Comparison of ENCODE assay signal across 26 cellular contexts in the genomic region with DNA sequence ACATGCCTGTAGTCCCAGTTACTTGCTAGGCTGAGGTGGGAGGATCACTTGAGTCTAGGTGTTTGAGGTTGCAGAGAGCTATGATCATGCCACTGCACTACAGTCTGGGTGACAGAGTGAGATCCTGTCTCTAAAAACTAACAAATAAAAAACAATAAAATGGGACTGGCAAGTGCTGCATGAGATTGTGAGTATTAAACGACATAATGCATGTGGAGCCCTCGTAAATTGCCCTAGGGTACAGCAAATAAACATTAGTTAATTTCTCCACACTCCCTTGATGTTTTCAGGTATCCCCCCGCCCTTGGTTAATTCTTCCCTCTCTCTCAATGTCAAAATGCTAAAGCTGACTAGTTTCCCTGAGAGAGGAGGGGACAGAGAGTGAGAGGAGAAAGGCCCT.
"Had no signal": no experiment of that assay in that cellular context is flagged by ENCODE, and none has a peak within 500 bp of the region (broad histone marks: within the 10 kb centered on the region; RNA-seq: fewer than 3 reads in every experiment).

No MANE protein-coding gene starts in this region.

- H3K4me3 Mint-ChIP-seq: immature natural killer cell; naive thymus-derived CD8-positive, alpha-beta T cell; nephron; neural crest cell; stimulated activated naive CD8-positive, alpha-beta T cell treated with anti-CD3 and anti-CD28 coated beads, Interleukin-15, Interleukin-2, amounts not matched to agents 100 ng/mL and 50 ng/mL, for 24 hours; type B pancreatic cell had no signal

- H3K4me1 ChIP-seq: uterus had no signal

- H3K27ac ChIP-seq: left lung, lower lobe of right lung, pancreas, right atrium auricular region, right lobe of liver, suprapubic skin, thoracic aorta, tibial nerve, uterus had no signal

- H3K9me3 Mint-ChIP-seq: immature natural killer cell; naive thymus-derived CD8-positive, alpha-beta T cell; nephron; neural crest cell; stimulated activated naive CD8-positive, alpha-beta T cell treated with anti-CD3 and anti-CD28 coated beads, Interleukin-15, Interleukin-2, amounts not matched to agents 100 ng/mL and 50 ng/mL, for 24 hours; type B pancreatic cell had no signal

- H3K36me3 ChIP-seq: left lung, lower lobe of right lung, pancreas, right atrium auricular region, right lobe of liver, suprapubic skin, thoracic aorta, tibial nerve, uterus had no signal

- H3K27me3 Mint-ChIP-seq: naive thymus-derived CD8-positive, alpha-beta T cell; stimulated activated naive CD8-positive, alpha-beta T cell treated with anti-CD3 and anti-CD28 coated beads, Interleukin-15, Interleukin-2, amounts not matched to agents 100 ng/mL and 50 ng/mL, for 24 hours; type B pancreatic cell had no signal

- H3K4me2 ChIP-seq: smooth muscle cell had no signal

- ATAC-seq: left colon; left lung; lower lobe of right lung; naive thymus-derived CD8-positive, alpha-beta T cell; pancreas; right lobe of liver had no signal

- DNase-seq: hypothalamus; immature natural killer cell; kidney; left colon; left lung; lower lobe of right lung; mammary epithelial cell; mesenchymal stem cell; naive thymus-derived CD8-positive, alpha-beta T cell; nucleus accumbens; pancreas; right lobe of liver; stimulated activated CD4-positive, alpha-beta T cell treated with anti-CD3 and anti-CD28 coated beads, Interleukin-15, amount 100 ng/mL, for 24 hours; stimulated activated CD4-positive, alpha-beta T cell treated with anti-CD3 and anti-CD28 coated beads, Interleukin-2, amount 100 ng/mL, for 24 hours; stimulated activated CD4-positive, alpha-beta T cell treated with anti-CD3 and anti-CD28 coated beads, Interleukin-4, amount 100 ng/mL, for 1 hour; stimulated activated naive CD4-positive, alpha-beta T cell; uterus had no signal

- H3K27me3 ChIP-seq: left lung, pancreas, right atrium auricular region, right lobe of liver, suprapubic skin, tibial nerve, uterus had no signal

- H3K27ac Mint-ChIP-seq: nephron; stimulated activated naive CD8-positive, alpha-beta T cell treated with anti-CD3 and anti-CD28 coated beads, Interleukin-15, Interleukin-2, amounts not matched to agents 100 ng/mL and 50 ng/mL, for 24 hours; type B pancreatic cell had no signal

- H3K4me1 Mint-ChIP-seq: nephron had no signal

- H3K4me3 ChIP-seq: left lung, lower lobe of right lung, pancreas, right atrium auricular region, right lobe of liver, smooth muscle cell, suprapubic skin, thoracic aorta, tibial nerve, uterus had no signal

- H3K36me3 Mint-ChIP-seq: immature natural killer cell; naive thymus-derived CD8-positive, alpha-beta T cell; type B pancreatic cell had no signal

- H3K9me3 ChIP-seq: left lung, lower lobe of right lung, pancreas, right atrium auricular region, right lobe of liver, suprapubic skin, thoracic aorta, tibial nerve, uterus had no signal
